In genomic region chr13:34589581-34589980, GRCh38 we compare ENCODE assay signal across 7 cellular contexts.
"Had no signal": no experiment of that assay in that cellular context is flagged by ENCODE, and none has a peak within 500 bp of the region (broad histone marks: within the 10 kb centered on the region; RNA-seq: fewer than 3 reads in every experiment).

No MANE protein-coding gene starts in this region.

- H3K4me3 ChIP-seq: K562 had no signal

- ATAC-seq: HepG2, K562 had no signal

- H3K27ac ChIP-seq: HL-60, KMS-11 had no signal

- DNase-seq: IMR-90, KBM-7, KG1 had no signal
